In genomic region chr3:157051055-157051454, GRCh38 we compare ENCODE assay signal across 21 cellular contexts.
DNase-seq lines count a peak whose midpoint lies in the region; ATAC-seq, FAIRE-seq and TF ChIP-seq lines count a peak whose summit lies in the region.
"Had no signal": no experiment of that assay in that cellular context is flagged by ENCODE, and none has a peak within 500 bp of the region (broad histone marks: within the 10 kb centered on the region; RNA-seq: fewer than 3 reads in every experiment).

No MANE protein-coding gene starts in this region.

- no peaks in the 10 kb centered on the region for H3K9me2 ChIP-seq in HCT116 (ENCODE audit: insufficient read depth)

- ATAC-seq in HCT116 (no peak), HG02938 (IDR thresholded peaks at IDR 0.05; ENCODE audit: unreplicated experiment) (peak; percentile 59)
- ATAC-seq: CD8-positive, alpha-beta T cell; PC-3 had no signal

- H3K4me1 Mint-ChIP-seq in HFFc6 (ENCODE audit: low read depth), result no peaks in the 10 kb centered on the region

- no peak for TF ChIP-seq POLR2A in HCT116 (IDR thresholded peaks at IDR 0.05; ENCODE audit: borderline replicate concordance, extremely low read depth, insufficient read depth, insufficient read length)

- no peaks in the 10 kb centered on the region for H3K4me1 ChIP-seq in HCT116 (ENCODE audit: control insufficient read depth in 1 of 2, insufficient read depth in 2 of 2, low read length in 2 of 2)
- H3K4me1 ChIP-seq in parathyroid adenoma, result peaks cover 5% of the 10 kb centered on the region
- H3K4me1 ChIP-seq: SJSA1 had no signal

- peaks cover 3% of the 10 kb centered on the region; the same call in 1 of the 2 replicates for H3K27me3 Mint-ChIP-seq in HFFc6 (ENCODE audit: insufficient read depth)
- H3K27me3 Mint-ChIP-seq: B cell had no signal

- H3K79me2 ChIP-seq in HCT116 (ENCODE audit: insufficient read depth, low read length) (no peaks in the 10 kb centered on the region), parathyroid adenoma (no peaks in the 10 kb centered on the region)

- H3K27ac Mint-ChIP-seq in HFFc6, result no peak overlapping the region
- H3K27ac Mint-ChIP-seq: B cell; CD8-positive, alpha-beta T cell; T-helper 2 cell treated with Interferon-gamma antibody and Interleukin-4, amounts not matched to agents 5 μg/mL and 100 μg/mL, for 36 hours had no signal

- no peak for DNase-seq in GM19239 (ENCODE audit: insufficient read length, low spot score)
- DNase-seq in HCT116 (ENCODE audit: low read depth, low spot score), result no peak
- no peak for DNase-seq in stimulated activated CD4-positive, alpha-beta T cell treated with anti-CD3 and anti-CD28 coated beads, Interleukin-1b, Interleukin-23, amount 100 ng/mL, for 48 hours
- DNase-seq in retina, result no peak
- DNase-seq in HFFc6, result no peak
- DNase-seq: CD8-positive, alpha-beta T cell; DMS79 treated with DMSO at 0.1 percent for 48 hours; H7; MV-4-11; NCI-H1436 treated with DMSO at 0.1 percent for 48 hours; NCI-H2081 treated with DMSO at 0.1 percent for 48 hours; NCI-H526 treated with DMSO at 0.1 percent for 48 hours; PC-3; SW 1271 had no signal

- H3K9me3 Mint-ChIP-seq in HFFc6, result no peaks in the 10 kb centered on the region
- H3K9me3 Mint-ChIP-seq: CD8-positive, alpha-beta T cell; T-helper 2 cell treated with Interferon-gamma antibody and Interleukin-4, amounts not matched to agents 5 μg/mL and 100 μg/mL, for 36 hours had no signal

- BruUV-seq in HCT116 (replicated peaks; lab: Mats Ljungman, UMichigan), result no TSS peak

- H2AFZ ChIP-seq in HCT116 (ENCODE audit: low read depth, low read length, poor library complexity, severe bottlenecking) (peak overlapping the region; percentile 48), parathyroid adenoma (peak overlapping the region; percentile 35)

- no peak overlapping the region for H3K27ac ChIP-seq in HCT116 (ENCODE audit: low read depth, low read length)
- H3K27ac ChIP-seq in parathyroid adenoma, result no peak overlapping the region
- H3K27ac ChIP-seq: SJSA1 had no signal

- H3K36me3 ChIP-seq in HCT116 (ENCODE audit: control insufficient read depth in 1 of 2, insufficient read depth in 2 of 2, low read length in 2 of 2) (no peaks in the 10 kb centered on the region), parathyroid adenoma (ENCODE audit: control insufficient read depth, insufficient read depth, low read length) (no peaks in the 10 kb centered on the region)
- H3K36me3 ChIP-seq: SJSA1 had no signal

- intact Hi-C loops in HCT116 (cut with micrococcal nuclease), result no loop called here

- RAD21 ChIA-PET in HCT116 (lab: Charles Lee; ENCODE audit: low non-redundant PET in 1 of 2, low total read pairs in 2 of 2, uncharacterized antibody in 2 of 2, unreplicated experiment in 2 of 2), result no interaction called here

- H3K4me3 ChIP-seq in HCT116 (replicated peaks in 1 of 2; ENCODE audit: low read depth in 1 of 2, low read length in 2 of 2), result no peak overlapping the region
- H3K4me3 ChIP-seq in parathyroid adenoma (ENCODE audit: low read depth, low read length), result no peak overlapping the region
- H3K4me3 ChIP-seq: SJSA1 had no signal

- TF ChIP-seq RAD21 in HCT116 (IDR thresholded peaks at IDR 0.05; ENCODE audit: low read depth), result no peak

- POLR2A ChIA-PET in HCT116 (lab: Charles Lee), result no interaction called here

- TF ChIP-seq CTCF in HCT116 (IDR thresholded peaks at IDR 0.05 in 2 of 3, conservative IDR thresholded peaks at IDR 0.05 in 1 of 3; ENCODE audit: borderline replicate concordance in 1 of 3, insufficient read depth in 1 of 3, low read depth in 2 of 3, low read length in 2 of 3) (no peak), parathyroid adenoma (IDR thresholded peaks at IDR 0.05) (no peak), HFFc6 (IDR thresholded peaks at IDR 0.05) (no peak)

- H3K9me3 ChIP-seq in HCT116 (ENCODE audit: control insufficient read depth in 1 of 2, insufficient read depth in 1 of 2, low read depth in 1 of 2, low read length in 2 of 2) (no peaks in the 10 kb centered on the region), parathyroid adenoma (ENCODE audit: control insufficient read depth, low read length) (no peaks in the 10 kb centered on the region)
- H3K9me3 ChIP-seq: SJSA1 had no signal

- FAIRE-seq in GM19239 (lab: Jason Lieb, UNC), result peak; percentile 69
- FAIRE-seq: G401.6, HTR-8/SVneo had no signal

- H3K4me2 ChIP-seq in HCT116 (ENCODE audit: low read length) (no peak overlapping the region), parathyroid adenoma (ENCODE audit: low read length) (no peak overlapping the region)

- CTCF ChIA-PET in HCT116 (lab: Charles Lee), result no interaction called here

- no peak overlapping the region for H3K4me3 Mint-ChIP-seq in HFFc6
- H3K4me3 Mint-ChIP-seq: B cell; CD8-positive, alpha-beta T cell; T-helper 2 cell treated with Interferon-gamma antibody and Interleukin-4, amounts not matched to agents 5 μg/mL and 100 μg/mL, for 36 hours had no signal

- no peaks in the 10 kb centered on the region for H3K36me3 Mint-ChIP-seq in HFFc6 (ENCODE audit: low read depth)
- H3K36me3 Mint-ChIP-seq: CD8-positive, alpha-beta T cell had no signal

- no peaks in the 10 kb centered on the region for H4K20me1 ChIP-seq in HCT116 (ENCODE audit: insufficient read depth)

- H3K9ac ChIP-seq in HCT116 (ENCODE audit: low read length), result no peak overlapping the region
- H3K9ac ChIP-seq in parathyroid adenoma, result no peak overlapping the region

- no peaks in the 10 kb centered on the region for H3K27me3 ChIP-seq in HCT116 (ENCODE audit: insufficient read depth, low read length)
- no peaks in the 10 kb centered on the region for H3K27me3 ChIP-seq in parathyroid adenoma (ENCODE audit: control insufficient read depth, insufficient read depth, low read length)
- H3K27me3 ChIP-seq: SJSA1 had no signal

TF ChIP-seq in HCT116, 20 proteins besides CTCF, POLR2A, EP300 and RAD21:
- TF ChIP-seq ELF1 (IDR thresholded peaks at IDR 0.05; ENCODE audit: borderline replicate concordance, low read depth) (no peak), POLR2AphosphoS5 (IDR thresholded peaks at IDR 0.05; ENCODE audit: low read depth, low read length) (no peak), REST (IDR thresholded peaks at IDR 0.05; ENCODE audit: low read depth) (no peak), SIN3A (IDR thresholded peaks at IDR 0.05; ENCODE audit: low read depth) (no peak), EZH2phosphoT487 (IDR thresholded peaks at IDR 0.05; ENCODE audit: borderline replicate concordance) (no peak), FOSL1 (IDR thresholded peaks at IDR 0.05; ENCODE audit: low read depth) (no peak), TCF7L2 (IDR thresholded peaks at IDR 0.05; ENCODE audit: borderline replicate concordance, extremely low read depth, insufficient read depth, insufficient read length) (no peak), SP1 (IDR thresholded peaks at IDR 0.05; ENCODE audit: low read depth) (no peak), CBX3 (IDR thresholded peaks at IDR 0.05; ENCODE audit: low read depth) (no peak), CEBPB (IDR thresholded peaks at IDR 0.05; ENCODE audit: low read depth) (no peak), JUND (IDR thresholded peaks at IDR 0.05) (no peak), YY1 (IDR thresholded peaks at IDR 0.05; ENCODE audit: extremely low read depth, insufficient replicate concordance, low read depth, low read length) (no peak)
